19 cellular contexts compared by ENCODE assay signal in genomic region chr3:124207873-124208473, GRCh38.
DNase-seq lines count a peak whose midpoint lies in the region; ATAC-seq and TF ChIP-seq lines count a peak whose summit lies in the region.
"Had no signal": no experiment of that assay in that cellular context is flagged by ENCODE, and none has a peak within 500 bp of the region (broad histone marks: within the 10 kb centered on the region; RNA-seq: fewer than 3 reads in every experiment).

No MANE protein-coding gene starts in this region.

- ATAC-seq in GM18498 (IDR thresholded peaks at IDR 0.05; ENCODE audit: unreplicated experiment), result peak; percentile 95
- peak; percentile 85 for ATAC-seq in GM19395 (IDR thresholded peaks at IDR 0.05; ENCODE audit: unreplicated experiment)
- ATAC-seq in HG02678 (IDR thresholded peaks at IDR 0.05; ENCODE audit: unreplicated experiment), result peak; percentile 92
- peak; percentile 80 for ATAC-seq in HG03457 (IDR thresholded peaks at IDR 0.05; ENCODE audit: unreplicated experiment)

- POLR2A ChIA-PET in HEK293T (lab: Yijun Ruan, JAX), result no interaction called here

- DNase-seq in HEK293T (ENCODE audit: extremely low spot score) (no peak), NAMALWA (ENCODE audit: low spot score) (no peak), COLO668 (lab: John Stamatoyannopoulos, UW; ENCODE audit: unreplicated experiment) (no peak)
- no peak for DNase-seq in activated CD4-positive, CD25-positive, alpha-beta regulatory T cell treated with anti-CD3 and anti-CD28 coated beads, Interleukin-2, amount 50 U/mL, for 72 hours
- DNase-seq: activated CD4-positive, alpha-beta T cell treated with anti-CD3 and anti-CD28 coated beads, Interleukin-2, amount 50 U/mL, for 48 hours; activated naive CD4-positive, alpha-beta T cell; AML-193; central memory CD4-positive, alpha-beta T cell; erythroblast; hypothalamus; KG1; NCI-H2081 treated with DMSO at 0.1 percent for 48 hours; ovary; PC-9; stimulated activated naive CD4-positive, alpha-beta T cell had no signal

- CTCF ChIA-PET in HEK293T (lab: Yijun Ruan, JAX), result no interaction called here

TF ChIP-seq in HEK293T, 16 proteins besides CTCF, POLR2A, EP300 and RAD21:
- TF ChIP-seq FOXK2 (IDR thresholded peaks at IDR 0.05) (no peak), ZNF384 (IDR thresholded peaks at IDR 0.05) (no peak), HDGF (IDR thresholded peaks at IDR 0.05; ENCODE audit: borderline replicate concordance) (no peak), CTBP1 (IDR thresholded peaks at IDR 0.05; ENCODE audit: borderline replicate concordance) (no peak), SUZ12 (IDR thresholded peaks at IDR 0.05) (no peak), SP1 (IDR thresholded peaks at IDR 0.05) (no peak), TARDBP (IDR thresholded peaks at IDR 0.05) (no peak), ARNT (IDR thresholded peaks at IDR 0.05) (no peak), L3MBTL2 (conservative IDR thresholded peaks at IDR 0.05) (no peak), NFRKB (IDR thresholded peaks at IDR 0.05) (no peak), FOXA1 (IDR thresholded peaks at IDR 0.05) (no peak), PKNOX1 (IDR thresholded peaks at IDR 0.05) (no peak), FOXM1 (IDR thresholded peaks at IDR 0.05; ENCODE audit: borderline replicate concordance) (no peak)
